In the genomic region with DNA sequence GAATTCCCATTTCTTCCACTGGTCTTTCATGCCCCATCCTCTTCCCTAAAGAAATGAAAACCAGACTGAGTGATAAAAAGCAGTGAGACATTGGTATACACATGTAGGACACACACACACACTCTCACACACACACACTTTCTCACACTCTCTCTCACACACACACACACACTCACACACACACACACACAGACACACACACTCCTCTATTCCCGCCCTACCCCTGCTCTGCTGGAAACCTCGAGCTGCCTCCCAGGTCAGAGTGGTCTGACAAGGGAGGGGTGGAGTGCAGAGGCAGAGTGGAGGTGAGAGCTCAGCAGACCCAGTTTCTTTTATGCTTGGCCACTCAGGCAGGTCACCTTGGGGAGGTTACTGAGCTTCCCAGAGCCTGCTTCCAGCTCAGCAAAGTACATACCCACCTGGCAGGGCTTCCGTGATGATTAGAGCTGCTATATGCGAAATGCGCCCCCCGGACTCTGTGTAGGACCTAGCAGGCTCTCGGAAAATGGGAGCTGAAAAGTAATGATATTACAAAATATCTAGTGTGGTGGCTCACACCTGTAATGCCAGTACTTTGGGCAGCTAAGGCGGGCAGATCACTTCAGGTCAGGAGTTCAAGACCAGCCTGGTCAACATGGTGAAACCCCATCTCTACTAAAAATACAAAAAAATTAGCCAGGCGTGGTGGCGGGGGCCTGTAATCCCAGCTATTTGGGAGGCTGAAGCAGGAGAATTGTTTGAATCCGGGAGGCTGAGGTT, we compare ENCODE assay signal across 1 cellular context.
TF ChIP-seq lines count a peak whose summit lies in the region.

No MANE protein-coding gene starts in this region.

TF ChIP-seq in K562, 482 proteins besides CTCF, POLR2A, EP300 and RAD21:
- TF ChIP-seq, protein P1, sequence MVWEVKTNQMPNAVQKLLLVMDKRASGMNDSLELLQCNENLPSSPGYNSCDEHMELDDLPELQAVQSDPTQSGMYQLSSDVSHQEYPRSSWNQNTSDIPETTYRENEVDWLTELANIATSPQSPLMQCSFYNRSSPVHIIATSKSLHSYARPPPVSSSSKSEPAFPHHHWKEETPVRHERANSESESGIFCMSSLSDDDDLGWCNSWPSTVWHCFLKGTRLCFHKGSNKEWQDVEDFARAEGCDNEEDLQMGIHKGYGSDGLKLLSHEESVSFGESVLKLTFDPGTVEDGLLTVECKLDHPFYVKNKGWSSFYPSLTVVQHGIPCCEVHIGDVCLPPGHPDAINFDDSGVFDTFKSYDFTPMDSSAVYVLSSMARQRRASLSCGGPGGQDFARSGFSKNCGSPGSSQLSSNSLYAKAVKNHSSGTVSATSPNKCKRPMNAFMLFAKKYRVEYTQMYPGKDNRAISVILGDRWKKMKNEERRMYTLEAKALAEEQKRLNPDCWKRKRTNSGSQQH (CRISPR knock-in tag; IDR thresholded peaks at IDR 0.05), result 0 out of 2 replicates have a peak, but pooled peaks have one; percentile 24
- TF ChIP-seq IRF2 (CRISPR knock-in tag; IDR thresholded peaks at IDR 0.05) (no peak), LARP7 (IDR thresholded peaks at IDR 0.05) (peak; percentile 72; the same call in 1 of the 2 replicates), SMARCE1 (IDR thresholded peaks at IDR 0.05) (0 out of 2 replicates have a peak, but pooled peaks have one; percentile 13), MCM3 (IDR thresholded peaks at IDR 0.05) (peak; percentile 77), NFRKB (IDR thresholded peaks at IDR 0.05; ENCODE audit: low read depth) (0 out of 2 replicates have a peak, but pooled peaks have one; percentile 36)
- TF ChIP-seq, protein P2, sequence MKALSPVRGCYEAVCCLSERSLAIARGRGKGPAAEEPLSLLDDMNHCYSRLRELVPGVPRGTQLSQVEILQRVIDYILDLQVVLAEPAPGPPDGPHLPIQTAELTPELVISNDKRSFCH (CRISPR knock-in tag; IDR thresholded peaks at IDR 0.05), result no peak
- TF ChIP-seq, protein P2 (tag; IDR thresholded peaks at IDR 0.05), result no peak
- TF ChIP-seq, protein P3, sequence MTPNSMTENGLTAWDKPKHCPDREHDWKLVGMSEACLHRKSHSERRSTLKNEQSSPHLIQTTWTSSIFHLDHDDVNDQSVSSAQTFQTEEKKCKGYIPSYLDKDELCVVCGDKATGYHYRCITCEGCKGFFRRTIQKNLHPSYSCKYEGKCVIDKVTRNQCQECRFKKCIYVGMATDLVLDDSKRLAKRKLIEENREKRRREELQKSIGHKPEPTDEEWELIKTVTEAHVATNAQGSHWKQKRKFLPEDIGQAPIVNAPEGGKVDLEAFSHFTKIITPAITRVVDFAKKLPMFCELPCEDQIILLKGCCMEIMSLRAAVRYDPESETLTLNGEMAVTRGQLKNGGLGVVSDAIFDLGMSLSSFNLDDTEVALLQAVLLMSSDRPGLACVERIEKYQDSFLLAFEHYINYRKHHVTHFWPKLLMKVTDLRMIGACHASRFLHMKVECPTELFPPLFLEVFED (CRISPR knock-in tag; conservative IDR thresholded peaks at IDR 0.05), result peak; percentile 52; the same call in 1 of the 2 replicates
